Comparison of ENCODE assay signal across 8 cellular contexts in the genomic region with DNA sequence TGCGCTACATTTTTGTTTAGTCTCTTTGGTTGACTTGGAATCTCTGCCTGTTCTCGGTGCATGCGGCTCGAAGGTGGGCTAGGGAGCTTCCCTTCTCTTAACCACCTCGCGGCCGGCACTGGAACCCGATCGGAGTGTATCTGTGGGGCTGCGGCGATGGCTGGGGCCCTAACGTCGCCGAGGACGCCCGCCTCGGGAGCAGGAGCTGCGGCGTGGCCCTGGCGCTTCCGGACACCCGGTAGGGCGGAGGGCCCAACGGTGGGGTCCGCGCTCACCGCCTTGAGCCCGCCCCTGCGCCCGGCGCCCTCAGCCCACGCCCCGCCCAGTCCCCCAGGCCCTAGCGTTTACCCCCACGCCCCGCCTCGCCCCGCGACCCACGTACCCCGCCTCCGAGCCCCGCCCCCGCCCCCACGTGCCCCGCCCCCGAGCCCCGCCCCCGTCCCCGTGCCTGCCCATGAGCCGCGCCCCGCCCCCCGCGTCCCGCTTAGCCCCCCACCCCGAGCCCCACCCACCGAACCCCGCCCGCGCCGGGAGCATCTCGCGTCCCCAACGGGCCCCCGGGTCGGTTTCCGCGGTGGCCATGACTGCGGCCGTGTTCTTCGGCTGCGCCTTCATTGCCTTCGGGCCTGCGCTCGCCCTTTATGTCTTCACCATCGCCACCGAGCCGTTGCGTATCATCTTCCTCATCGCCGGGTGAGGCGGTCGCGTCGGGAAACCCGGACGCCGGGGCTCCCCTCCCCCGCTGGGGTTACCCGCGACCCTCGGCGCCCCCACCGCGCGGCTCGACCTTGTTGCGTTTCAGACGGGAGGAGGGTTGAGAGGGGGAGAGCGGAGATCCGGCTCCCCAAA. TPM values are rescaled to one million over a fixed set of nuclear protein-coding genes. Genes with fewer than 3 reads are reported as not detected.
A peak's percentile ranks its signal among the peaks of the same experiment; 100 is the strongest.
DNase-seq lines count a peak whose midpoint lies in the region; ATAC-seq, FAIRE-seq and TF ChIP-seq lines count a peak whose summit lies in the region.

A gene (plus strand): TSS at position 562 of the 849 bp plus-strand sequence. CDS start 19 bp downstream, at position 581.

- DNase-seq in CD8-positive, alpha-beta memory T cell: peak; percentile 74 to 89 (median 79)
- DNase-seq in RCC 7860 (ENCODE audit: low spot score) (peak; percentile 57), fibroblast of mammary gland (ENCODE audit: low read depth) (no peak)
- peak; percentile 54 to 73 for DNase-seq in activated T-helper 1 cell treated with anti-CD3 and anti-CD28 coated beads, Interleukin-2, amount 50 U/mL, for 16 hours (ENCODE audit: low read depth in 1 of 2, low spot score in 1 of 2)
- peak; percentile 89 for DNase-seq in natural killer cell treated with Interleukin-12 subunit alpha and Interleukin-12 subunit beta and Interleukin-15 and Interleukin-18, amount 100 ng/mL, for 72 hours (ENCODE audit: low spot score)
- peak; percentile 78 for DNase-seq in stimulated activated naive CD8-positive, alpha-beta T cell treated with anti-CD3 and anti-CD28 coated beads, Interleukin-15, Interleukin-2, amounts not matched to agents 100 U/mL and 50 U/mL, for 24 hours

- peaks cover 37 to 52% (median 47%) of the 10 kb centered on the region in 3 donors for H3K4me1 Mint-ChIP-seq in CD8-positive, alpha-beta memory T cell
- H3K4me1 Mint-ChIP-seq in natural killer cell treated with Interleukin-12 subunit alpha and Interleukin-12 subunit beta and Interleukin-15 and Interleukin-18, amount 100 ng/mL, for 72 hours (ENCODE audit: low read depth in 2 of 2): peaks cover 29 to 31% of the 10 kb centered on the region in 2 donors

- no peaks in the 10 kb centered on the region for H3K27me3 Mint-ChIP-seq in CD8-positive, alpha-beta memory T cell
- no peaks in the 10 kb centered on the region for H3K27me3 Mint-ChIP-seq in natural killer cell treated with Interleukin-12 subunit alpha and Interleukin-12 subunit beta and Interleukin-15 and Interleukin-18, amount 100 ng/mL, for 72 hours

- CTCF ChIA-PET in CD8-positive, alpha-beta memory T cell (lab: Charles Lee): interaction anchor here (0.8 to 1.1 kb wide), 2 partner anchors 12 to 229 kb away, joined by 3 to 4 read pairs; no protein-coding TSS in a partner anchor

- H3K36me3 Mint-ChIP-seq in CD8-positive, alpha-beta memory T cell: peaks cover 0 to 11% (median 3%) of the 10 kb centered on the region in 3 donors
- H3K36me3 Mint-ChIP-seq in natural killer cell treated with Interleukin-12 subunit alpha and Interleukin-12 subunit beta and Interleukin-15 and Interleukin-18, amount 100 ng/mL, for 72 hours: no peaks in the 10 kb centered on the region

- H3K9me3 ChIP-seq in CD8-positive, alpha-beta memory T cell (ENCODE audit: low read length): no peaks in the 10 kb centered on the region
- no peaks in the 10 kb centered on the region for H3K9me3 ChIP-seq in HUES64 (ENCODE audit: insufficient read depth, low read depth, low read length)

- H3K27me3 ChIP-seq in CD8-positive, alpha-beta memory T cell (ENCODE audit: insufficient read depth, low read length, poor library complexity, severe bottlenecking): no peaks in the 10 kb centered on the region
- peaks cover 24% of the 10 kb centered on the region; the same call in 1 of the 2 replicates for H3K27me3 ChIP-seq in HUES64 (ENCODE audit: insufficient read depth, low read length)

- ATAC-seq in GM19468 (IDR thresholded peaks at IDR 0.05; ENCODE audit: extremely low read depth, unreplicated experiment): peak; percentile 35
- peak; percentile 97 to 98 for ATAC-seq in natural killer cell treated with Interleukin-12 subunit alpha and Interleukin-12 subunit beta and Interleukin-15 and Interleukin-18, amount 100 ng/mL, for 72 hours
- peak; percentile 82 for ATAC-seq in stimulated activated naive CD8-positive, alpha-beta T cell treated with anti-CD3 and anti-CD28 coated beads, Interleukin-15, Interleukin-2, amounts not matched to agents 100 U/mL and 50 U/mL, for 24 hours

- no peaks in the 10 kb centered on the region for H3K9me3 Mint-ChIP-seq in CD8-positive, alpha-beta memory T cell
- H3K9me3 Mint-ChIP-seq in natural killer cell treated with Interleukin-12 subunit alpha and Interleukin-12 subunit beta and Interleukin-15 and Interleukin-18, amount 100 ng/mL, for 72 hours: no peaks in the 10 kb centered on the region

- peak within 1 kb of the TSS; percentile 79 for H3K9ac ChIP-seq in HUES64 (ENCODE audit: low read depth, low read length)

- H3K36me3 ChIP-seq in CD8-positive, alpha-beta memory T cell (ENCODE audit: insufficient read depth, low read length): peaks cover 4% of the 10 kb centered on the region
- peaks cover 4% of the 10 kb centered on the region; the same call in 1 of the 2 replicates for H3K36me3 ChIP-seq in HUES64 (ENCODE audit: insufficient read depth, low read length)

- POLR2A ChIA-PET in CD8-positive, alpha-beta memory T cell (lab: Charles Lee): interaction anchor here (0.6 to 1.3 kb wide), 9 partner anchors 9 to 1564 kb away, joined by 3 to 5 read pairs (median 4); no protein-coding TSS in a partner anchor

- WGBS in HUES64: under 1% methylated on average over 79 of the region's 102 CpGs

- no peak for TF ChIP-seq CTCF in fibroblast of mammary gland (conservative IDR thresholded peaks at IDR 0.05; ENCODE audit: control insufficient read depth, insufficient read depth, low read depth, low read length)

- peak within 1 kb of the TSS; percentile 71 for H3K4me3 ChIP-seq in CD8-positive, alpha-beta memory T cell (ENCODE audit: low read length)
- H3K4me3 ChIP-seq in HUES64 (ENCODE audit: low read length) (peak within 1 kb of the TSS; percentile 90), fibroblast of mammary gland (ENCODE audit: control insufficient read depth, low read depth, low read length) (peak within 1 kb of the TSS; percentile 63)

- peak within 1 kb of the TSS; percentile 82 to 98 (median 91) for H3K27ac Mint-ChIP-seq in CD8-positive, alpha-beta memory T cell
- H3K27ac Mint-ChIP-seq in natural killer cell treated with Interleukin-12 subunit alpha and Interleukin-12 subunit beta and Interleukin-15 and Interleukin-18, amount 100 ng/mL, for 72 hours: peak within 1 kb of the TSS; percentile 68 to 77

- no peak for FAIRE-seq in RCC 7860 (lab: Jason Lieb, UNC)

- peaks cover 32% of the 10 kb centered on the region for H3K4me1 ChIP-seq in CD8-positive, alpha-beta memory T cell (ENCODE audit: insufficient read depth, low read length)
- peaks cover 23% of the 10 kb centered on the region for H3K4me1 ChIP-seq in HUES64 (ENCODE audit: insufficient read depth, low read length)

- peak within 1 kb of the TSS; percentile 80 to 92 (median 84) for H3K4me3 Mint-ChIP-seq in CD8-positive, alpha-beta memory T cell
- peak within 1 kb of the TSS; percentile 88 for H3K4me3 Mint-ChIP-seq in natural killer cell treated with Interleukin-12 subunit alpha and Interleukin-12 subunit beta and Interleukin-15 and Interleukin-18, amount 100 ng/mL, for 72 hours

- peak within 1 kb of the TSS; percentile 72 for H3K27ac ChIP-seq in CD8-positive, alpha-beta memory T cell (ENCODE audit: low read depth, low read length)
- peak within 1 kb of the TSS; percentile 57; the same call in 1 of the 2 replicates for H3K27ac ChIP-seq in HUES64 (ENCODE audit: low read depth, low read length)

RNA-seq across cellular contexts. Expression of the gene that starts here (rescaled TPM):
- 1 to 10 TPM; 6.7 to 9.2 TPM for total RNA-seq in CD8-positive, alpha-beta memory T cell
- polyA plus RNA-seq in CD8-positive, alpha-beta memory T cell: 13.1 TPM
- 7.8 TPM for polyA plus RNA-seq in HUES64 (2013, experiment 1 of 2)
- 8.5 TPM for polyA plus RNA-seq in HUES64 (2013, experiment 2 of 2)
- 10 to 100 TPM in 1 of 2 donors, 1 to 10 TPM in 1; 8.7 to 14.7 TPM for total RNA-seq in natural killer cell treated with Interleukin-12 subunit alpha and Interleukin-12 subunit beta and Interleukin-15 and Interleukin-18, amount 100 ng/mL, for 72 hours

Comparison
In these comparisons a context has a peak if more than half of its experiments do, and no peak if none do; other contexts are left out.
1. ATAC-seq: peak in every context shown above with its lines; median percentile 98 in natural killer cell treated with Interleukin-12 subunit alpha and Interleukin-12 subunit beta and Interleukin-15 and Interleukin-18, amount 100 ng/mL, for 72 hours; 82 in stimulated activated naive CD8-positive, alpha-beta T cell treated with anti-CD3 and anti-CD28 coated beads, Interleukin-15, Interleukin-2, amounts not matched to agents 100 U/mL and 50 U/mL, for 24 hours; 35 in GM19468.